12 cellular contexts compared by ENCODE assay signal in the genomic region with DNA sequence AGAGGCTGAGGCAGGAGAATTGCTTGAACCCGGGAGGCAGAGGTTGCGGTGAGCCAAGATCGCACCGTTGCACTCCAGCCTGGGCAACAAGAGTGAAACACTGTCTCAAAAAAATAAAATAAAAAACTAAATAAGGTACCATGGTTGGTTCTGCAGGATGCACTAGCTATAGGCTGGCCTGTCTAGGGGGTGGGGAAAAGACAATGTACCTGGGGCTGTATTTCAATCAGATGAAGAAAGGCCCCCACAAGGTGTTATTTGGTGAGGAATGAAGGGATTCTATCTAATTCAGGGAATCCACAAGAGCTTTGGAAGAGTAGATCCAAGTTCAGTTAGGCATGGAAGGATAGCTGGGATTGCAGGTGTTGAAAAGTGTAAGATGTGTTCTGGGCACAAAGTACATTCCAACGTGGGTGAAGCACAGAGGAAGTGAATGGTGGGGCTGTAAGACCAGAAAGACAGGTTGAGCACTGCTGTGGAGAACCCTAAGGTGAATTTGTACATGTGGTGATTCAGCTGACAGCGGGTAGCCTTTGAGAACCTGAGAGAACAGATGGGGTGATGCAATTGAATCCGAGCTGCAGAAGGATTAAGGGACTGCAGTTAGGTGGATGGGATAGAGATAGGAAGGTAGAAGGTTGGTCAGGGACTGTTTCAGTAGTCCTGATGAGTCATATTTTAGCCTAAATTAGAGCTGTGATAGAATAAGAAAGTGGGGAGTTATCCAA.
DNase-seq lines count a peak whose midpoint lies in the region; ATAC-seq, FAIRE-seq and TF ChIP-seq lines count a peak whose summit lies in the region.
"Had no signal": no experiment of that assay in that cellular context is flagged by ENCODE, and none has a peak within 500 bp of the region (broad histone marks: within the 10 kb centered on the region; RNA-seq: fewer than 3 reads in every experiment).

No MANE protein-coding gene starts in this region.

- ATAC-seq in HG03039 (IDR thresholded peaks at IDR 0.05; ENCODE audit: unreplicated experiment): no peak

- DNase-seq in NCI-H510A treated with DMSO at 0.1 percent for 48 hours (lab: John Stamatoyannopoulos, UW): peak; percentile 21
- no peak for DNase-seq in NCI-H510A (lab: John Stamatoyannopoulos, UW)
- peak; percentile 18 for DNase-seq in RCC 7860 (ENCODE audit: low spot score)
- no peak for DNase-seq in left ventricle myocardium inferior
- no peak for DNase-seq in smooth muscle cell (lab: John Stamatoyannopoulos, UW; ENCODE audit: unreplicated experiment)
- DNase-seq in glutamatergic neuron: no peak
- DNase-seq in anterior cingulate cortex (lab: John Stamatoyannopoulos, UW): no peak
- DNase-seq: 8988T had no signal

- peaks cover 16% of the 10 kb centered on the region for H3K4me1 Mint-ChIP-seq in glutamatergic neuron (ENCODE audit: low read depth, unreplicated experiment)

- intact Hi-C loops in left ventricle myocardium inferior (cut with micrococcal nuclease): no loop called here

- H3K9me3 ChIP-seq in left ventricle myocardium inferior (replicated peaks) (no peaks in the 10 kb centered on the region), smooth muscle cell (replicated peaks; ENCODE audit: low read depth) (no peaks in the 10 kb centered on the region)
- H3K9me3 ChIP-seq: SJSA1 had no signal

- H3K4me1 ChIP-seq in left ventricle myocardium inferior: peaks cover 52% of the 10 kb centered on the region
- H3K4me1 ChIP-seq in smooth muscle cell (ENCODE audit: low read depth): no peaks in the 10 kb centered on the region
- H3K4me1 ChIP-seq: SJSA1 had no signal

- FAIRE-seq in RCC 7860 (lab: Jason Lieb, UNC): no peak
- FAIRE-seq: islet of Langerhans had no signal

- H3K27me3 ChIP-seq in left ventricle myocardium inferior (ENCODE audit: low read depth): no peaks in the 10 kb centered on the region
- no peaks in the 10 kb centered on the region for H3K27me3 ChIP-seq in smooth muscle cell (ENCODE audit: low read depth)
- H3K27me3 ChIP-seq: dorsolateral prefrontal cortex, SJSA1 had no signal

- H3K36me3 Mint-ChIP-seq in glutamatergic neuron (ENCODE audit: unreplicated experiment): no peaks in the 10 kb centered on the region

- no peaks in the 10 kb centered on the region for H3K9me3 Mint-ChIP-seq in glutamatergic neuron (ENCODE audit: unreplicated experiment)

- peaks cover 56% of the 10 kb centered on the region for H3K36me3 ChIP-seq in left ventricle myocardium inferior
- H3K36me3 ChIP-seq in smooth muscle cell (ENCODE audit: low read depth): peaks cover 14% of the 10 kb centered on the region

- no peak overlapping the region for H3K27ac Mint-ChIP-seq in glutamatergic neuron (ENCODE audit: unreplicated experiment)

- H3K4me3 ChIP-seq in left ventricle myocardium inferior (no peak overlapping the region), smooth muscle cell (no peak overlapping the region)
- H3K4me3 ChIP-seq: dorsolateral prefrontal cortex, SJSA1 had no signal

- no peaks in the 10 kb centered on the region for H3K27me3 Mint-ChIP-seq in glutamatergic neuron (ENCODE audit: unreplicated experiment)

- H3K4me2 ChIP-seq in smooth muscle cell: peak overlapping the region; percentile 3

- WGBS in smooth muscle cell (ENCODE audit: low lambda C conversion rate): 71% methylated on average over 7 of the region's 7 CpGs

- H3K9ac ChIP-seq in smooth muscle cell (ENCODE audit: low read depth): no peak overlapping the region

- no peaks in the 10 kb centered on the region for H3F3A ChIP-seq in smooth muscle cell (ENCODE audit: low read depth)

- peak overlapping the region; percentile 47 for H3K27ac ChIP-seq in left ventricle myocardium inferior (replicated peaks)
- H3K27ac ChIP-seq in smooth muscle cell (ENCODE audit: low read depth): peak overlapping the region; percentile 54
- H3K27ac ChIP-seq: dorsolateral prefrontal cortex, SJSA1 had no signal

- TF ChIP-seq CTCF in left ventricle myocardium inferior (IDR thresholded peaks at IDR 0.05; ENCODE audit: borderline replicate concordance): no peak
- TF ChIP-seq CTCF in smooth muscle cell (IDR thresholded peaks at IDR 0.05; ENCODE audit: borderline replicate concordance, insufficient read depth, poor library complexity, severe bottlenecking): no peak
- no peak for TF ChIP-seq CTCF in glutamatergic neuron (IDR thresholded peaks at IDR 0.05; ENCODE audit: partially characterized antibody, unreplicated experiment)

- no peak overlapping the region for H3K4me3 Mint-ChIP-seq in glutamatergic neuron (ENCODE audit: unreplicated experiment)

- peaks cover 28% of the 10 kb centered on the region for H4K20me1 ChIP-seq in smooth muscle cell (ENCODE audit: low read depth)

- H3K79me2 ChIP-seq in smooth muscle cell (ENCODE audit: low read depth): peaks cover 11% of the 10 kb centered on the region

- H2AFZ ChIP-seq in smooth muscle cell (ENCODE audit: low read depth): no peak overlapping the region

Comparison
In these comparisons a context has a peak if more than half of its experiments do, and no peak if none do; other contexts are left out.
1. DNase-seq: peak in NCI-H510A treated with DMSO at 0.1 percent for 48 hours (single experiment) and RCC 7860 (single experiment); none in NCI-H510A (single experiment), left ventricle myocardium inferior (single experiment), smooth muscle cell (single experiment), glutamatergic neuron (single experiment) and anterior cingulate cortex (0 of 58).